In the genomic region with DNA sequence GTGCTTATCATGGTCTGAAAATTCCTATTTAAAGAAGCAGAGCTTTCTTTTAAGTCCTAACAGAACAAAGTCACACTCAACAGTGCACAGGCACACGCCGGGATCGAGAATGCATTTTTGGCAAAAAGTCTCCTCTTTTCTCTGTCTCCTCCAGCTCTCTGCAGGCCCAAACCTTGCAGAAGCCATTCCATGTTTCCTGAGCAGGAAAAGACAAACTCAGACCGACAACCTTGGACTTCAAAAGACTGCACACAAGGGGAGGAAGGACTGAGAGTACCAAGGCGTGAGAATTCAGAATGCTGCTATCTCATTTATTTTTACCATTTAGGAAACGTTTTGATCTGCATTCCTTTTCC, we compare ENCODE assay signal across 1 cellular context.
TF ChIP-seq lines count a peak whose summit lies in the region.

No MANE protein-coding gene starts in this region.

TF ChIP-seq in H1, 55 proteins besides CTCF, POLR2A, EP300 and RAD21:
- 0 out of 2 replicates have a peak, but pooled peaks have one; percentile 6 for TF ChIP-seq TBP (IDR thresholded peaks at IDR 0.05; ENCODE audit: low read depth, low read length)
- TF ChIP-seq RXRA (IDR thresholded peaks at IDR 0.05; ENCODE audit: insufficient read depth, low read depth, low read length): no peak
- TF ChIP-seq, protein P1, sequence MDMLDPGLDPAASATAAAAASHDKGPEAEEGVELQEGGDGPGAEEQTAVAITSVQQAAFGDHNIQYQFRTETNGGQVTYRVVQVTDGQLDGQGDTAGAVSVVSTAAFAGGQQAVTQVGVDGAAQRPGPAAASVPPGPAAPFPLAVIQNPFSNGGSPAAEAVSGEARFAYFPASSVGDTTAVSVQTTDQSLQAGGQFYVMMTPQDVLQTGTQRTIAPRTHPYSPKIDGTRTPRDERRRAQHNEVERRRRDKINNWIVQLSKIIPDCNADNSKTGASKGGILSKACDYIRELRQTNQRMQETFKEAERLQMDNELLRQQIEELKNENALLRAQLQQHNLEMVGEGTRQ (IDR thresholded peaks at IDR 0.05; ENCODE audit: low read length): no peak
TF ChIP-seq in H1: peak in this region for 1.
